ENCODE assay signal across 8 cellular contexts in the genomic region with DNA sequence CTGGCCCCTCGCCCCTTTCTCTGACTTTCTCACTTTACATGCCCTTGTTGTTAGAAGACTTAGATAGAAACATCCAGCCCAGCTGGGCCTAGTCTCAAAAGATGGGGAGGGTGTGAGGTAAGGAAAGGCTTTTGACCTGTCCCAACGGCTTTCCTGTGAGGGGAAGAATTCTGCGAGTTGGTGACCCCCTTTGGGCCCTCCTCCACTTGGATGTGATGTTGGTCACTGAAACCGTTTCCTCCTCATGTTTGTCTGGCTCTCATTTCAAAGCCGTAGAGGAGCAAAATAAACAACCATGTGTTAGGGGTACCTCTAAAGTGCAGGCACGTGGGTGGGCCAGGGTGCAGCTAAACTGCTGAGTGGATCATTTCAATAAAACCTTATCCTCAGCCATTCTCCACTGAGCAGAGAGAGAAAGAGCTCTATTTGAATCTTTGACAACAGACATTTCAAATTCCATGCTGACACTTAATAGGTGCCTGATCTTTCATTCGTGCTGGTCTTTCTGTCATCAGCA.
A peak's percentile ranks its signal among the peaks of the same experiment; 100 is the strongest.
DNase-seq lines count a peak whose midpoint lies in the region; ATAC-seq and TF ChIP-seq lines count a peak whose summit lies in the region.

No MANE protein-coding gene starts in this region.

- H3K27ac Mint-ChIP-seq in HFFc6, result peak overlapping the region; percentile 96

- no peak for ATAC-seq in GM21526 (IDR thresholded peaks at IDR 0.05; ENCODE audit: low FRiP score, unreplicated experiment)

- DNase-seq in HFFc6 (no peak), hepatocyte (ENCODE audit: low spot score) (no peak), SHP77 (lab: John Stamatoyannopoulos, UW) (no peak), NK-92 (lab: John Stamatoyannopoulos, UW; ENCODE audit: unreplicated experiment) (no peak), NCI-H146 (lab: John Stamatoyannopoulos, UW) (no peak)
- peak; percentile 25 for DNase-seq in activated CD8-positive, alpha-beta memory T cell treated with anti-CD3 and anti-CD28 coated beads, Interleukin-2, amount 50 U/mL, for 4 hours
- DNase-seq in stimulated activated CD4-positive, alpha-beta T cell treated with anti-CD3 and anti-CD28 coated beads, Interleukin-15, amount 100 ng/mL, for 24 hours, result peak; percentile 35

- H2AFZ ChIP-seq in hepatocyte, result peak overlapping the region; percentile 94

- peak overlapping the region; percentile 98 for H3K27ac ChIP-seq in hepatocyte

- no peaks in the 10 kb centered on the region for H3K36me3 Mint-ChIP-seq in HFFc6 (ENCODE audit: low read depth)

- H3K79me2 ChIP-seq in hepatocyte, result peaks cover 37% of the 10 kb centered on the region

- 19% methylated on average over 7 of the region's 7 CpGs for WGBS in hepatocyte (ENCODE audit: low lambda C conversion rate, missing lambda C conversion rate)

- H3K4me1 Mint-ChIP-seq in HFFc6 (ENCODE audit: low read depth), result peaks cover 42% of the 10 kb centered on the region

- no peaks in the 10 kb centered on the region for H3K36me3 ChIP-seq in hepatocyte (replicated peaks; ENCODE audit: insufficient read depth, low read depth)

- no peaks in the 10 kb centered on the region for H3K9me3 Mint-ChIP-seq in HFFc6

- no peaks in the 10 kb centered on the region for H3K9me2 ChIP-seq in hepatocyte (replicated peaks; ENCODE audit: insufficient read depth)

- H3K27me3 Mint-ChIP-seq in HFFc6 (ENCODE audit: insufficient read depth), result no peaks in the 10 kb centered on the region

- peaks cover 15% of the 10 kb centered on the region for H4K20me1 ChIP-seq in hepatocyte (ENCODE audit: insufficient read depth, poor library complexity, severe bottlenecking)

- H3K27me3 ChIP-seq in hepatocyte, result no peaks in the 10 kb centered on the region

- peak overlapping the region; percentile 85 for H3K4me2 ChIP-seq in hepatocyte

- H3K4me3 ChIP-seq in hepatocyte, result peak overlapping the region; percentile 57

- no peak for TF ChIP-seq CTCF in HFFc6 (IDR thresholded peaks at IDR 0.05)
- no peak for TF ChIP-seq CTCF in hepatocyte (IDR thresholded peaks at IDR 0.05; ENCODE audit: poor library complexity)

- peak overlapping the region; percentile 91 for H3K4me3 Mint-ChIP-seq in HFFc6

- H3K4me1 ChIP-seq in hepatocyte (ENCODE audit: insufficient read depth), result peaks cover 25% of the 10 kb centered on the region

- no peaks in the 10 kb centered on the region for H3K9me3 ChIP-seq in hepatocyte (ENCODE audit: low read depth)

Comparison
In these comparisons a context has a peak if more than half of its experiments do, and no peak if none do; other contexts are left out.
1. DNase-seq: peak in activated CD8-positive, alpha-beta memory T cell treated with anti-CD3 and anti-CD28 coated beads, Interleukin-2, amount 50 U/mL, for 4 hours (single experiment) and stimulated activated CD4-positive, alpha-beta T cell treated with anti-CD3 and anti-CD28 coated beads, Interleukin-15, amount 100 ng/mL, for 24 hours (single experiment); none in HFFc6 (single experiment), hepatocyte (single experiment), SHP77 (0 of 2), NK-92 (single experiment) and NCI-H146 (single experiment).